In the genomic region with DNA sequence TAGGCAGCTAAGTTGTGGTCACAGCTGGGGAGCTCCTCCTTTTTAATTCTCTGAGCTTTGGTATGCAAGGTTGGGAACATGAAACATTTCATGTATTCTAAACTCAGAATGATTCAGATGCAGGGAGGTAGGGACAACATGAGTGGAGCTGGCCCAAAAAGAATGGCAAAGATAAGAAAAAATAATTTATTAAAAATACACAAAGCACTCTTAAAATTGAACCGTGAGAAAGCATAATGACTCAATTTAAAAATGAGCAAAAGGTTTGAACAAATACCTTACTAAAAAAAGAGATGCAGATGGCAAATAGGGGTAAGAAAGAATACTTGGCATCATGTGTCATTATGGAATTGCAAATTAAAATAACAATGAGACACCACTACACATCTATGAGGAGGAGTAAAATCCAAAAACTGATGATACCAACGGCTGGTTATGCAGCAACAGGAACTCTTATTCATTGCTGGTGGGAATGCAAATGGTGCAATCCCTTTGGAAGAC, we compare ENCODE assay signal across 30 cellular contexts.
DNase-seq lines count a peak whose midpoint lies in the region; TF ChIP-seq lines count a peak whose summit lies in the region.
"Had no signal": no experiment of that assay in that cellular context is flagged by ENCODE, and none has a peak within 500 bp of the region (broad histone marks: within the 10 kb centered on the region; RNA-seq: fewer than 3 reads in every experiment).

No MANE protein-coding gene starts in this region.

- H3K27ac Mint-ChIP-seq in chondrocyte (ENCODE audit: unreplicated experiment) (peak overlapping the region; percentile 43), H9 (no peak overlapping the region)
- H3K27ac Mint-ChIP-seq: activated CD4-positive, alpha-beta memory T cell treated with anti-CD3 and anti-CD28 coated beads for 36 hours; activated naive CD4-positive, alpha-beta T cell treated with anti-CD3 and anti-CD28 coated beads, Interleukin-2, amount 50 U/mL, for 72 hours; activated T-helper 2 cell treated with anti-CD3 and anti-CD28 coated beads, Interferon-gamma antibody, Interleukin-2, Interleukin-4, amounts not matched to agents 10 μg/mL and 5 μg/mL and 100 μg/mL, durations not matched to agents 14 hours and 24 hours and 36 hours; brain; CD8-positive, alpha-beta memory T cell; natural killer cell treated with Interleukin-12 subunit alpha and Interleukin-12 subunit beta and Interleukin-15 and Interleukin-18, amount 100 ng/mL, for 72 hours had no signal

- H2AFZ ChIP-seq in osteoblast (ENCODE audit: low read length) (no peak overlapping the region), H9 (ENCODE audit: low read length) (no peak overlapping the region)

- DNase-seq in EH (ENCODE audit: low read depth) (peak; percentile 93), MG63 (peak; percentile 66), chondrocyte (ENCODE audit: low spot score) (no peak), osteoblast (ENCODE audit: insufficient read length, low spot score, missing footprints) (peak; percentile 86), islet precursor cell (no peak), NAMALWA (ENCODE audit: low spot score) (no peak), NCI-H2081 (lab: John Stamatoyannopoulos, UW) (no peak), H9 (no peak)
- DNase-seq: activated CD4-positive, alpha-beta memory T cell treated with anti-CD3 and anti-CD28 coated beads for 36 hours; CD8-positive, alpha-beta memory T cell; colonic mucosa; DMS153; effector memory CD4-positive, alpha-beta T cell; GDM1; HCEC 1CT; left ventricle myocardium superior; midbrain; NCI-H1105 treated with DMSO at 0.1 percent for 48 hours; NCI-H2081 treated with DMSO at 0.1 percent for 48 hours; NCI-H82; posterior cingulate gyrus; right lobe of liver; stimulated activated CD4-positive, alpha-beta T cell treated with anti-CD3 and anti-CD28 coated beads, Interleukin-15, amount 100 ng/mL, for 24 hours; stimulated activated naive CD8-positive, alpha-beta T cell treated with anti-CD3 and anti-CD28 coated beads, Interleukin-15, Interleukin-2, amounts not matched to agents 100 U/mL and 50 U/mL, for 24 hours; T1000; thyroid gland had no signal

- no peak overlapping the region for H3K14ac ChIP-seq in H9 (ENCODE audit: insufficient read depth, low read length)

- H3K4me1 ChIP-seq in osteoblast (ENCODE audit: insufficient read depth, low read length) (peaks cover 38% of the 10 kb centered on the region), H9 (ENCODE audit: insufficient read depth, low read length) (peaks cover 5% of the 10 kb centered on the region; the same call in 1 of the 2 replicates)
- H3K4me1 ChIP-seq: colonic mucosa, thyroid gland had no signal

- H3K4ac ChIP-seq in H9 (ENCODE audit: low read depth, low read length) = no peak overlapping the region

- H2BK20ac ChIP-seq in H9 (ENCODE audit: low read depth, low read length, poor library complexity, severe bottlenecking) = no peak overlapping the region

- H3K9me3 Mint-ChIP-seq in chondrocyte (ENCODE audit: low read depth) (peaks cover 23% of the 10 kb centered on the region), H9 (peaks cover 5 to 12% of the 10 kb centered on the region in 2 experiments)

- no CpG with 5 or more reads among the region's 2 CpGs for WGBS in H9 (ENCODE audit: extremely low coverage, insufficient read length, low lambda C conversion rate)

- no peak overlapping the region for H4K5ac ChIP-seq in H9 (ENCODE audit: insufficient read length, low read depth, low read length)

- H3K4me2 ChIP-seq in osteoblast (ENCODE audit: insufficient read depth, low read length) (peak overlapping the region; percentile 66), H9 (ENCODE audit: insufficient read depth, insufficient read length, low read length) (no peak overlapping the region)

- H3K36me3 ChIP-seq in MG63 (0 out of 2 replicates have a peak, but pooled peaks cover 2% of the 10 kb centered on the region), osteoblast (ENCODE audit: insufficient read depth, low read length) (no peaks in the 10 kb centered on the region)
- H3K36me3 ChIP-seq: colonic mucosa, right lobe of liver, thyroid gland had no signal

- TF ChIP-seq CTCF in chondrocyte (IDR thresholded peaks at IDR 0.05) (no peak), osteoblast (IDR thresholded peaks at IDR 0.05; ENCODE audit: extremely low read depth, low read depth, low read length) (no peak), H9 (conservative IDR thresholded peaks at IDR 0.05) (no peak)

- no peak overlapping the region for H2BK15ac ChIP-seq in H9 (ENCODE audit: low read depth, low read length)

- H4K20me1 ChIP-seq in osteoblast (ENCODE audit: insufficient read depth, low read length) (no peaks in the 10 kb centered on the region), H9 (ENCODE audit: control insufficient read depth, insufficient read depth, insufficient read length) (no peaks in the 10 kb centered on the region)

- H3K27me3 Mint-ChIP-seq in chondrocyte (ENCODE audit: low read depth) (peaks cover 5% of the 10 kb centered on the region), H9 (ENCODE audit: low read depth) (peaks cover 3% of the 10 kb centered on the region)

- no peaks in the 10 kb centered on the region for H3K79me2 ChIP-seq in osteoblast (ENCODE audit: insufficient read depth, low read length)
- no peaks in the 10 kb centered on the region for H3K79me2 ChIP-seq in H9 (ENCODE audit: insufficient read depth, low read length)

- H2BK120ac ChIP-seq in H9 (ENCODE audit: low read depth, low read length, poor library complexity, severe bottlenecking) = no peak overlapping the region

- H3K9ac ChIP-seq in H9 (ENCODE audit: extremely low read depth, insufficient read length, low read length) = no peak overlapping the region

- H3K27me3 ChIP-seq in MG63 = no peaks in the 10 kb centered on the region
- no peaks in the 10 kb centered on the region for H3K27me3 ChIP-seq in osteoblast (ENCODE audit: insufficient read depth, low read length)
- H3K27me3 ChIP-seq in H9 (ENCODE audit: insufficient read depth, low read length) = no peaks in the 10 kb centered on the region
- H3K27me3 ChIP-seq: colonic mucosa, right lobe of liver, thyroid gland had no signal

- no peaks in the 10 kb centered on the region for H3K23me2 ChIP-seq in H9 (ENCODE audit: insufficient read length, low read depth, low read length, poor library complexity, severe bottlenecking)

- H3K4me1 Mint-ChIP-seq in chondrocyte (ENCODE audit: low read depth) (peaks cover 15% of the 10 kb centered on the region), H9 (peaks cover 20 to 34% of the 10 kb centered on the region in 2 experiments)
- H3K4me1 Mint-ChIP-seq: CD8-positive, alpha-beta memory T cell had no signal

- peaks cover 27% of the 10 kb centered on the region for H3K9me3 ChIP-seq in MG63
- H3K9me3 ChIP-seq in osteoblast (ENCODE audit: low read depth, low read length) = no peaks in the 10 kb centered on the region
- no peaks in the 10 kb centered on the region for H3K9me3 ChIP-seq in H9 (ENCODE audit: control insufficient read depth, low read depth, low read length)
- H3K9me3 ChIP-seq: colonic mucosa, thyroid gland had no signal

- no peak overlapping the region for H3K56ac ChIP-seq in H9 (ENCODE audit: insufficient read length, low read depth, low read length)

- H3K23ac ChIP-seq in H9 (ENCODE audit: insufficient read length, low read depth, low read length) = no peak overlapping the region

- no peak overlapping the region for H2BK12ac ChIP-seq in H9 (ENCODE audit: insufficient read length, low read depth, low read length)

- H4K8ac ChIP-seq in H9 (replicated peaks; ENCODE audit: insufficient read length, low read depth, low read length) = no peak overlapping the region

- H3K79me1 ChIP-seq in H9 (ENCODE audit: insufficient read depth, low read depth, low read length, poor library complexity, severe bottlenecking) = no peaks in the 10 kb centered on the region

- H3T11ph ChIP-seq in H9 (ENCODE audit: low read length) = no peak overlapping the region

- H2BK5ac ChIP-seq in H9 (ENCODE audit: insufficient read length, low read length) = no peak overlapping the region

- H2AK5ac ChIP-seq in H9 (ENCODE audit: insufficient read length, low read length) = no peak overlapping the region

- no peak overlapping the region for H3K4me3 Mint-ChIP-seq in chondrocyte (ENCODE audit: unreplicated experiment)
- no peak overlapping the region for H3K4me3 Mint-ChIP-seq in H9
- H3K4me3 Mint-ChIP-seq: activated CD4-positive, alpha-beta memory T cell treated with anti-CD3 and anti-CD28 coated beads for 36 hours; brain; CD8-positive, alpha-beta memory T cell; natural killer cell treated with Interleukin-12 subunit alpha and Interleukin-12 subunit beta and Interleukin-15 and Interleukin-18, amount 100 ng/mL, for 72 hours had no signal

- H4K91ac ChIP-seq in H9 (ENCODE audit: insufficient read length, low read depth, low read length) = no peak overlapping the region

- H3K27ac ChIP-seq in osteoblast (ENCODE audit: low read depth, low read length) (peak overlapping the region; percentile 95), H9 (ENCODE audit: insufficient read length, low read depth, low read length) (no peak overlapping the region)
- H3K27ac ChIP-seq: colonic mucosa, right lobe of liver, thyroid gland had no signal

- H3K36me3 Mint-ChIP-seq in chondrocyte (ENCODE audit: low read depth) (no peaks in the 10 kb centered on the region), H9 (ENCODE audit: insufficient read depth in 1 of 3, low read depth in 3 of 3) (peaks cover 0 to 12% (median 0%) of the 10 kb centered on the region in 3 experiments; a peak in 3 of 7 replicates)
- H3K36me3 Mint-ChIP-seq: activated CD4-positive, alpha-beta memory T cell treated with anti-CD3 and anti-CD28 coated beads for 36 hours; activated naive CD4-positive, alpha-beta T cell treated with anti-CD3 and anti-CD28 coated beads, Interleukin-2, amount 50 U/mL, for 72 hours; brain; CD8-positive, alpha-beta memory T cell; natural killer cell treated with Interleukin-12 subunit alpha and Interleukin-12 subunit beta and Interleukin-15 and Interleukin-18, amount 100 ng/mL, for 72 hours had no signal

- no peak overlapping the region for H3K18ac ChIP-seq in H9 (ENCODE audit: insufficient read length, low read depth, low read length)

- H3K4me3 ChIP-seq in MG63 (no peak overlapping the region), osteoblast (ENCODE audit: insufficient read depth, low read length) (peak overlapping the region; percentile 28)
- H3K4me3 ChIP-seq: colonic mucosa, right lobe of liver, thyroid gland had no signal

Comparison
In these comparisons a context has a peak if more than half of its experiments do, and no peak if none do; other contexts are left out.
1. DNase-seq: peak in EH (single experiment), MG63 (single experiment) and osteoblast (single experiment); none in chondrocyte (single experiment), islet precursor cell (single experiment), NAMALWA (single experiment), NCI-H2081 (0 of 2) and H9 (single experiment).